In the genomic region with DNA sequence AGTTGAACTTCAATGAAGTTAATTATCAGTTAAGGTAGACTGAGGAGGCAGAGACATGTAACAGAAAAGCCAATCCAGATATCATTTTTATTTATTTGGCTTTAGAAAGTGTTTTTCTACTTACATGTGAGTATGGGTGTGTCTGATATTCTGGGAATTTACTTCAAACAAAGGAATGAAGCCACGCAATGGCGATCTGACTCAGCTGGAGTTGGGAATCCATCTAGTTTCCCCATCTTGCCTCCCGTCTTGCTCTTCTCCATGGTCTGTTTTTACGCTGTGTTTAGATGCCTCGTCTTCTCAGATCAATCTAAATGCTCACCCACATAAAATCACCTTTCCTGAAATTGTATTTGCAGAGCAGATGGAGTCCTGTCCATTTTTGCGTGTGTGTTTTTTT, we compare ENCODE assay signal across 19 cellular contexts. TPM values are rescaled to one million over a fixed set of nuclear protein-coding genes. Genes with fewer than 3 reads are reported as not detected.
"Had no signal": no experiment of that assay in that cellular context is flagged by ENCODE, and none has a peak within 500 bp of the region (broad histone marks: within the 10 kb centered on the region; RNA-seq: fewer than 3 reads in every experiment).

No MANE protein-coding gene starts in this region.

- H3K4me1 Mint-ChIP-seq: activated CD4-positive, alpha-beta T cell treated with anti-CD3 and anti-CD28 coated beads, Interleukin-2, amount 10 ng/mL, durations not matched to agents 7 days and 5 days; activated naive CD4-positive, alpha-beta T cell treated with anti-CD3 and anti-CD28 coated beads, Interleukin-2, amount 10 ng/mL, durations not matched to agents 7 days and 5 days; stimulated activated effector memory CD8-positive, alpha-beta T cell treated with anti-CD3 and anti-CD28 coated beads, Interleukin-12 subunit alpha, Interleukin-12 subunit beta, amount 100 ng/mL, for 72 hours had no signal

- H3K9me3 Mint-ChIP-seq: activated CD4-positive, alpha-beta T cell treated with anti-CD3 and anti-CD28 coated beads, Interleukin-2, amount 10 ng/mL, durations not matched to agents 7 days and 5 days; activated naive CD4-positive, alpha-beta T cell treated with anti-CD3 and anti-CD28 coated beads, Interleukin-2, amount 10 ng/mL, durations not matched to agents 7 days and 5 days; activated T-cell treated with anti-CD3 and anti-CD28 coated beads, Interleukin-2, amount 50 U/mL, for 4 hours; mesothelial cell of epicardium; nephron progenitor cell; stimulated activated effector memory CD8-positive, alpha-beta T cell treated with anti-CD3 and anti-CD28 coated beads, Interleukin-12 subunit alpha, Interleukin-12 subunit beta, amount 100 ng/mL, for 72 hours; T-helper 1 cell treated with Interleukin-12 subunit alpha and Interleukin-12 subunit beta and Interleukin-4 antibody, amounts not matched to agents 30 μg/mL and 1 μg/mL, for 36 hours had no signal

- DNase-seq: activated CD4-positive, alpha-beta T cell treated with anti-CD3 and anti-CD28 coated beads, Interleukin-2, amount 10 ng/mL, durations not matched to agents 7 days and 5 days; activated CD8-positive, alpha-beta T cell treated with anti-CD3 and anti-CD28 coated beads, Interleukin-2, amount 10 ng/mL, durations not matched to agents 7 days and 5 days; activated naive CD4-positive, alpha-beta T cell treated with anti-CD3 and anti-CD28 coated beads, Interleukin-2, amount 10 ng/mL, durations not matched to agents 7 days and 5 days; activated T-cell treated with anti-CD3 and anti-CD28 coated beads, Interleukin-2, amount 50 U/mL, for 4 hours; dermis blood vessel endothelial cell; effector memory CD4-positive, alpha-beta T cell; foreskin fibroblast; nephron progenitor cell; right lobe of liver; stimulated activated CD4-positive, alpha-beta T cell treated with anti-CD3 and anti-CD28 coated beads, Interleukin-4, amount 100 ng/mL, for 24 hours; stomach; upper lobe of right lung had no signal

- H3K27me3 ChIP-seq: right lobe of liver, stomach, upper lobe of right lung had no signal

- H3K27ac ChIP-seq: right lobe of liver, upper lobe of right lung had no signal

- H3K36me3 Mint-ChIP-seq: activated naive CD4-positive, alpha-beta T cell treated with anti-CD3 and anti-CD28 coated beads, Interleukin-2, amount 10 ng/mL, durations not matched to agents 7 days and 5 days; mesothelial cell of epicardium; stimulated activated effector memory CD8-positive, alpha-beta T cell treated with anti-CD3 and anti-CD28 coated beads, Interleukin-12 subunit alpha, Interleukin-12 subunit beta, amount 100 ng/mL, for 72 hours had no signal

- H3K4me3 ChIP-seq: lung, right lobe of liver, stomach, upper lobe of right lung had no signal

- FAIRE-seq: endothelial cell of umbilical vein, islet of Langerhans had no signal

- H3K36me3 ChIP-seq: right lobe of liver, stomach, upper lobe of right lung had no signal

- H3K27ac Mint-ChIP-seq: activated CD4-positive, alpha-beta T cell treated with anti-CD3 and anti-CD28 coated beads, Interleukin-2, amount 10 ng/mL, durations not matched to agents 7 days and 5 days; activated CD8-positive, alpha-beta T cell treated with anti-CD3 and anti-CD28 coated beads, Interleukin-2, amount 10 ng/mL, durations not matched to agents 7 days and 5 days; activated naive CD4-positive, alpha-beta T cell treated with anti-CD3 and anti-CD28 coated beads, Interleukin-2, amount 10 ng/mL, durations not matched to agents 7 days and 5 days; mesothelial cell of epicardium; nephron progenitor cell; stimulated activated effector memory CD8-positive, alpha-beta T cell treated with anti-CD3 and anti-CD28 coated beads, Interleukin-12 subunit alpha, Interleukin-12 subunit beta, amount 100 ng/mL, for 72 hours; T-helper 1 cell treated with Interleukin-12 subunit alpha and Interleukin-12 subunit beta and Interleukin-4 antibody, amounts not matched to agents 30 μg/mL and 1 μg/mL, for 36 hours had no signal

- H3K27me3 Mint-ChIP-seq: activated naive CD4-positive, alpha-beta T cell treated with anti-CD3 and anti-CD28 coated beads, Interleukin-2, amount 10 ng/mL, durations not matched to agents 7 days and 5 days had no signal

- H3K4me1 ChIP-seq: right lobe of liver, upper lobe of right lung had no signal

- H3K4me3 Mint-ChIP-seq: activated CD4-positive, alpha-beta T cell treated with anti-CD3 and anti-CD28 coated beads, Interleukin-2, amount 10 ng/mL, durations not matched to agents 7 days and 5 days; activated CD8-positive, alpha-beta T cell treated with anti-CD3 and anti-CD28 coated beads, Interleukin-2, amount 10 ng/mL, durations not matched to agents 7 days and 5 days; activated naive CD4-positive, alpha-beta T cell treated with anti-CD3 and anti-CD28 coated beads, Interleukin-2, amount 10 ng/mL, durations not matched to agents 7 days and 5 days; activated T-cell treated with anti-CD3 and anti-CD28 coated beads, Interleukin-2, amount 50 U/mL, for 4 hours; mesothelial cell of epicardium; nephron progenitor cell; stimulated activated effector memory CD8-positive, alpha-beta T cell treated with anti-CD3 and anti-CD28 coated beads, Interleukin-12 subunit alpha, Interleukin-12 subunit beta, amount 100 ng/mL, for 72 hours; T-helper 1 cell treated with Interleukin-12 subunit alpha and Interleukin-12 subunit beta and Interleukin-4 antibody, amounts not matched to agents 30 μg/mL and 1 μg/mL, for 36 hours had no signal

- H3K9me3 ChIP-seq: right lobe of liver, stomach, upper lobe of right lung had no signal

RNA-seq across cellular contexts. Expression of gene KCNJ16, which starts 1.7 kb away (rescaled TPM):
- total RNA-seq: activated CD4-positive, alpha-beta T cell treated with anti-CD3 and anti-CD28 coated beads, Interleukin-2, amount 10 ng/mL, durations not matched to agents 7 days and 5 days; activated CD8-positive, alpha-beta T cell treated with anti-CD3 and anti-CD28 coated beads, Interleukin-2, amount 10 ng/mL, durations not matched to agents 7 days and 5 days; activated T-cell treated with anti-CD3 and anti-CD28 coated beads, Interleukin-2, amount 50 U/mL, for 4 hours; cardiac septum; endothelial cell of umbilical vein had no signal
